Comparison of ENCODE assay signal across 8 cellular contexts in genomic region chr22:20919718-20920117, GRCh38. TPM values are rescaled to one million over a fixed set of nuclear protein-coding genes. Genes with fewer than 3 reads are reported as not detected.
A peak's percentile ranks its signal among the peaks of the same experiment; 100 is the strongest.
DNase-seq lines count a peak whose midpoint lies in the region; FAIRE-seq and TF ChIP-seq lines count a peak whose summit lies in the region.

No MANE protein-coding gene starts in this region.

- DNase-seq in GM06990 (ENCODE audit: extremely low read depth, insufficient read length) (no peak), Peyer's patch (no peak), esophagus muscularis mucosa (ENCODE audit: extremely low spot score) (no peak), progenitor cell of endocrine pancreas (ENCODE audit: low spot score, unreplicated experiment) (no peak), HTR-8/SVneo (ENCODE audit: insufficient read length, low spot score) (no peak), cortex of kidney (lab: John Stamatoyannopoulos, UW) (no peak), activated gamma-delta T cell (lab: John Stamatoyannopoulos, UW) (no peak)
- no peak for DNase-seq in activated effector memory CD4-positive, alpha-beta T cell treated with Interleukin-2 at 50 U/mL for 16 hours

- FAIRE-seq in HTR-8/SVneo (lab: Jason Lieb, UNC) = no peak

- peak overlapping the region; percentile 30 for H3K27ac Mint-ChIP-seq in progenitor cell of endocrine pancreas

- H3K9me3 Mint-ChIP-seq in progenitor cell of endocrine pancreas (ENCODE audit: low read depth) = no peaks in the 10 kb centered on the region

- H3K27ac ChIP-seq in Peyer's patch (peak overlapping the region in 2 of 4 donors; percentile 47 to 74), esophagus muscularis mucosa (replicated peaks in 1 of 4) (peak overlapping the region; percentile 45 to 97 (median 73))

- H3K9me3 ChIP-seq in Peyer's patch (no peaks in the 10 kb centered on the region), esophagus muscularis mucosa (no peaks in the 10 kb centered on the region)

- peak overlapping the region; percentile 99 for H3K4me3 Mint-ChIP-seq in progenitor cell of endocrine pancreas (ENCODE audit: low read depth)

- TF ChIP-seq CTCF in GM06990 (IDR thresholded peaks at IDR 0.05; ENCODE audit: insufficient read depth, low read length, poor library complexity, severe bottlenecking) (no peak), Peyer's patch (IDR thresholded peaks at IDR 0.05) (no peak), esophagus muscularis mucosa (IDR thresholded peaks at IDR 0.05) (no peak), progenitor cell of endocrine pancreas (IDR thresholded peaks at IDR 0.05; ENCODE audit: unreplicated experiment) (no peak)

- peaks cover 4% of the 10 kb centered on the region for H3K36me3 Mint-ChIP-seq in progenitor cell of endocrine pancreas (ENCODE audit: insufficient read depth)

- TF ChIP-seq EP300 in esophagus muscularis mucosa (IDR thresholded peaks at IDR 0.05) = no peak

- 6% methylated on average over 4 of the region's 4 CpGs for WGBS in esophagus muscularis mucosa

- H3K4me1 Mint-ChIP-seq in progenitor cell of endocrine pancreas (ENCODE audit: low read depth) = peaks cover 25% of the 10 kb centered on the region

- peaks cover 0 to 47% (median 0%) of the 10 kb centered on the region in 4 donors for H3K4me1 ChIP-seq in Peyer's patch
- peaks cover 30 to 62% (median 60%) of the 10 kb centered on the region in 4 donors for H3K4me1 ChIP-seq in esophagus muscularis mucosa

- no peak for TF ChIP-seq POLR2A in Peyer's patch (IDR thresholded peaks at IDR 0.05)
- no peak for TF ChIP-seq POLR2A in esophagus muscularis mucosa (IDR thresholded peaks at IDR 0.05; ENCODE audit: low read depth)

- H3K27me3 Mint-ChIP-seq in progenitor cell of endocrine pancreas = no peaks in the 10 kb centered on the region

- H3K36me3 ChIP-seq in GM06990 (ENCODE audit: control insufficient read depth, insufficient read depth, low read length) = no peaks in the 10 kb centered on the region
- no peaks in the 10 kb centered on the region for H3K36me3 ChIP-seq in Peyer's patch
- H3K36me3 ChIP-seq in esophagus muscularis mucosa = no peaks in the 10 kb centered on the region

- intact Hi-C loops in esophagus muscularis mucosa (cut with DNase I) = loop anchor here (5.0 kb wide), 1 partner anchor 83 kb away; the partner anchor contains the start of gene THAP7

- H3K4me3 ChIP-seq in GM06990 (replicated peaks; ENCODE audit: low read depth, low read length) = peak overlapping the region; percentile 93
- peak overlapping the region; percentile 7 to 97 (median 64) for H3K4me3 ChIP-seq in Peyer's patch
- H3K4me3 ChIP-seq in esophagus muscularis mucosa = peak overlapping the region; percentile 69 to 100 (median 82)

- H3K27me3 ChIP-seq in GM06990 (replicated peaks; ENCODE audit: control insufficient read depth, insufficient read depth, low read length) = no peaks in the 10 kb centered on the region
- H3K27me3 ChIP-seq in Peyer's patch = no peaks in the 10 kb centered on the region
- no peaks in the 10 kb centered on the region for H3K27me3 ChIP-seq in esophagus muscularis mucosa

RNA-seq across cellular contexts. Expression of gene CRKL, which starts 2.5 kb away (rescaled TPM):
- total RNA-seq in Peyer's patch = 10 to 100 TPM; 39.6 to 58.8 (median 58.2) TPM
- total RNA-seq in esophagus muscularis mucosa = 10 to 100 TPM; 34.9 to 56.2 (median 47.9) TPM
- total RNA-seq in progenitor cell of endocrine pancreas = 81.4 and 86.3 TPM in 2 replicates

RNA-seq across cellular contexts. Expression of gene AIFM3, which starts 47.3 kb away (rescaled TPM):
- 10 to 100 TPM in 3 of 4 donors, 1 to 10 TPM in 1; 9.5 to 21.9 (median 11.7) TPM for total RNA-seq in Peyer's patch
- 1 to 10 TPM in 3 of 4 donors, under 1 TPM in 1; 0.92 to 1.7 (median 1.4) TPM for total RNA-seq in esophagus muscularis mucosa
- 1.8 and 2.3 TPM in 2 replicates for total RNA-seq in progenitor cell of endocrine pancreas
